ENCODE assay signal across 28 cellular contexts in genomic region chr15:62809968-62810260, GRCh38.
"Had no signal": no experiment of that assay in that cellular context is flagged by ENCODE, and none has a peak within 500 bp of the region (broad histone marks: within the 10 kb centered on the region; RNA-seq: fewer than 3 reads in every experiment).

No MANE protein-coding gene starts in this region.

- H3K4me3 ChIP-seq: esophagus squamous epithelium, heart right ventricle, left lung, lower lobe of right lung, upper lobe of right lung had no signal

- H3K27me3 ChIP-seq: esophagus squamous epithelium, heart right ventricle, left lung, upper lobe of right lung had no signal

- H3K36me3 Mint-ChIP-seq: activated CD4-positive, alpha-beta memory T cell treated with anti-CD3 and anti-CD28 coated beads for 36 hours; naive B cell; stimulated activated effector memory CD8-positive, alpha-beta T cell treated with anti-CD3 and anti-CD28 coated beads, Interleukin-12 subunit alpha, Interleukin-12 subunit beta, amount 100 ng/mL, for 72 hours had no signal

- H3K9me3 ChIP-seq: esophagus squamous epithelium, heart right ventricle, left lung, lower lobe of right lung, upper lobe of right lung had no signal

- DNase-seq: activated CD4-positive, alpha-beta memory T cell treated with anti-CD3 and anti-CD28 coated beads for 36 hours; activated CD4-positive, alpha-beta T cell treated with anti-CD3 and anti-CD28 coated beads, Interleukin-2, amount 10 ng/mL, durations not matched to agents 24 days and 14 days; activated CD4-positive, CD25-positive, alpha-beta regulatory T cell treated with anti-CD3 and anti-CD28 coated beads, Interleukin-2, amount 50 U/mL, for 72 hours; activated CD8-positive, alpha-beta memory T cell treated with anti-CD3 and anti-CD28 coated beads, Interleukin-2, amount 50 U/mL, for 4 hours; activated effector memory CD4-positive, alpha-beta T cell treated with anti-CD3 and anti-CD28 coated beads, Interleukin-2, amount 50 U/mL, for 16 hours; activated naive CD4-positive, alpha-beta T cell treated with anti-CD3 and anti-CD28 coated beads, Interleukin-2, amount 50 U/mL, for 16 hours; activated T-cell treated with anti-CD3 and anti-CD28 coated beads, Interleukin-2, amount 50 U/mL, for 1 hour; amygdala; dermis blood vessel endothelial cell; effector CD4-positive, alpha-beta T cell; esophagus squamous epithelium; heart right ventricle; kidney glomerular epithelial cell; left lung; lower lobe of right lung; naive B cell; right cardiac atrium; stimulated activated CD4-positive, alpha-beta T cell treated with anti-CD3 and anti-CD28 coated beads, Interleukin-4, amount 100 ng/mL, for 1 hour; stimulated activated naive CD8-positive, alpha-beta T cell treated with anti-CD3 and anti-CD28 coated beads, Interleukin-15, amount 100 ng/mL, for 72 hours; substantia nigra; SW 1271; T-helper 17 cell; T1000; upper lobe of right lung had no signal

- H3K27ac Mint-ChIP-seq: activated CD4-positive, alpha-beta memory T cell treated with anti-CD3 and anti-CD28 coated beads for 36 hours; activated CD4-positive, alpha-beta T cell treated with anti-CD3 and anti-CD28 coated beads, Interleukin-2, amount 10 ng/mL, durations not matched to agents 24 days and 14 days; activated T-helper 1 cell treated with anti-CD3 and anti-CD28 coated beads, Interleukin-12 subunit alpha, Interleukin-12 subunit beta, Interleukin-2, Interleukin-4 antibody, amounts not matched to agents 30 ng/mL and 10 ng/mL and 1 ng/mL, durations not matched to agents 14 hours and 24 hours and 36 hours; naive B cell; stimulated activated effector memory CD8-positive, alpha-beta T cell treated with anti-CD3 and anti-CD28 coated beads, Interleukin-12 subunit alpha, Interleukin-12 subunit beta, amount 100 ng/mL, for 72 hours; T-helper 17 cell had no signal

- H3K4me1 Mint-ChIP-seq: activated CD4-positive, alpha-beta T cell treated with anti-CD3 and anti-CD28 coated beads, Interleukin-2, amount 10 ng/mL, durations not matched to agents 24 days and 14 days; central memory CD8-positive, alpha-beta T cell; naive B cell; stimulated activated effector memory CD8-positive, alpha-beta T cell treated with anti-CD3 and anti-CD28 coated beads, Interleukin-12 subunit alpha, Interleukin-12 subunit beta, amount 100 ng/mL, for 72 hours; stimulated activated naive CD8-positive, alpha-beta T cell treated with anti-CD3 and anti-CD28 coated beads, Interleukin-15, amount 100 ng/mL, for 72 hours; T-helper 17 cell had no signal

- H3K9me3 Mint-ChIP-seq: activated CD4-positive, alpha-beta memory T cell treated with anti-CD3 and anti-CD28 coated beads for 36 hours; activated CD4-positive, alpha-beta T cell treated with anti-CD3 and anti-CD28 coated beads, Interleukin-2, amount 10 ng/mL, durations not matched to agents 24 days and 14 days; activated T-helper 1 cell treated with anti-CD3 and anti-CD28 coated beads, Interleukin-12 subunit alpha, Interleukin-12 subunit beta, Interleukin-2, Interleukin-4 antibody, amounts not matched to agents 30 ng/mL and 10 ng/mL and 1 ng/mL, durations not matched to agents 14 hours and 24 hours and 36 hours; central memory CD8-positive, alpha-beta T cell; naive B cell; neural crest cell; stimulated activated effector memory CD8-positive, alpha-beta T cell treated with anti-CD3 and anti-CD28 coated beads, Interleukin-12 subunit alpha, Interleukin-12 subunit beta, amount 100 ng/mL, for 72 hours; stimulated activated naive CD8-positive, alpha-beta T cell treated with anti-CD3 and anti-CD28 coated beads, Interleukin-15, amount 100 ng/mL, for 72 hours had no signal

- H3K36me3 ChIP-seq: left lung had no signal

- H3K4me1 ChIP-seq: esophagus squamous epithelium, left lung, lower lobe of right lung, upper lobe of right lung had no signal

- H3K27me3 Mint-ChIP-seq: activated CD4-positive, alpha-beta memory T cell treated with anti-CD3 and anti-CD28 coated beads for 36 hours; activated CD4-positive, alpha-beta T cell treated with anti-CD3 and anti-CD28 coated beads, Interleukin-2, amount 10 ng/mL, durations not matched to agents 24 days and 14 days; naive B cell; stimulated activated naive CD8-positive, alpha-beta T cell treated with anti-CD3 and anti-CD28 coated beads, Interleukin-15, amount 100 ng/mL, for 72 hours had no signal

- H3K4me3 Mint-ChIP-seq: activated CD4-positive, alpha-beta memory T cell treated with anti-CD3 and anti-CD28 coated beads for 36 hours; activated CD4-positive, alpha-beta T cell treated with anti-CD3 and anti-CD28 coated beads, Interleukin-2, amount 10 ng/mL, durations not matched to agents 24 days and 14 days; activated T-helper 1 cell treated with anti-CD3 and anti-CD28 coated beads, Interleukin-12 subunit alpha, Interleukin-12 subunit beta, Interleukin-2, Interleukin-4 antibody, amounts not matched to agents 30 ng/mL and 10 ng/mL and 1 ng/mL, durations not matched to agents 14 hours and 24 hours and 36 hours; central memory CD8-positive, alpha-beta T cell; naive B cell; neural crest cell; stimulated activated effector memory CD8-positive, alpha-beta T cell treated with anti-CD3 and anti-CD28 coated beads, Interleukin-12 subunit alpha, Interleukin-12 subunit beta, amount 100 ng/mL, for 72 hours; stimulated activated naive CD8-positive, alpha-beta T cell treated with anti-CD3 and anti-CD28 coated beads, Interleukin-15, amount 100 ng/mL, for 72 hours; T-helper 17 cell had no signal

- H3K27ac ChIP-seq: esophagus squamous epithelium, heart right ventricle, left lung, lower lobe of right lung, upper lobe of right lung had no signal
